8 cellular contexts compared by ENCODE assay signal in the genomic region with DNA sequence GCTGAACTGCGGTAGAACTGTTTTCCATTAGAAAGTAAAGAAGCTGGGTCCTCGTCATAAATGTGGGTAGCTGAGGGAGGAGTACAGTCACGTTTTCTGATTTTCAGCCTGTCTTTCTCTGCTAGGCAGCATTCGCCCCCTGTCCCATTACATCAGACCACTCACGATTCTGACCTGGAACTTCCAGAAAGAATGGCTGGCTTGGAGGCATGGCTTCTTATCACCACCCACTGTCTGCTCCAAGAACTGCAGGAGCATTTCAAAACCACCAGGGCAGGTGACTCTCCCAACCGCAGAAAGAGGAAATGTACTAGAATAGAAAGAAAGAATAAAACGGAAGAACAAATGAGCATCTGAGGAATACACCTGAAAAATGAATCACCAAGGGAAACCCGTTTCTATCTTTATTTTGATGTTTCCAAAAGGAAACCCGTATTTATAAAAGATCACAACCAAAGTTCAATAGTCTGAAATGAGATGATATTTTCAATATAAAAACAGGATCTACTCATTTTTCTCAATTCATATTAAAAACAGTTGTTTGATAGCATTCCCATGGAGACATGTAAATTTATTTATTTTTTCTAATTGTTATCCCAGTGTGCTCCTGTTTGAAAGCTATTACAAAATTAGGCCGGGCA. TPM values are rescaled to one million over a fixed set of nuclear protein-coding genes. Genes with fewer than 3 reads are reported as not detected.
DNase-seq lines count a peak whose midpoint lies in the region; ATAC-seq lines count a peak whose summit lies in the region.

No MANE protein-coding gene starts in this region.

- peak; percentile 90 for DNase-seq in ELR (ENCODE audit: low read depth)
- peak; percentile 81 for DNase-seq in HCEC 1CT
- DNase-seq in NCI-H1694 (lab: John Stamatoyannopoulos, UW), result peak; percentile 41
- peak; percentile 16 for DNase-seq in T-helper 9 cell
- DNase-seq in central memory CD8-positive, alpha-beta T cell (ENCODE audit: low spot score in 2 of 2), result no peak
- peak; percentile 30 to 57 for DNase-seq in left colon
- peak; percentile 4 for DNase-seq in stimulated activated CD8-positive, alpha-beta memory T cell treated with anti-CD3 and anti-CD28 coated beads, Interleukin-12 subunit alpha, Interleukin-12 subunit beta, amount 100 ng/mL, for 4 hours (ENCODE audit: low read depth)
- DNase-seq in T1000 (lab: John Stamatoyannopoulos, UW), result no peak

- peak; percentile 40 for ATAC-seq in central memory CD8-positive, alpha-beta T cell (replicated peaks; ENCODE audit: extremely low read depth, poor library complexity, severe bottlenecking)
- peak; percentile 96 for ATAC-seq in left colon

- H3K36me3 Mint-ChIP-seq in central memory CD8-positive, alpha-beta T cell (ENCODE audit: insufficient read depth), result no peaks in the 10 kb centered on the region

- H3K4me1 Mint-ChIP-seq in central memory CD8-positive, alpha-beta T cell, result peaks cover 6% of the 10 kb centered on the region

- intact Hi-C loops in left colon (cut with DNase I, micrococcal nuclease), result loop anchor here in 1 of 2 donors (5.0 kb wide), 1 partner anchor 314 kb away; no protein-coding TSS in a partner anchor

- peaks cover 39% of the 10 kb centered on the region for H3K27me3 Mint-ChIP-seq in central memory CD8-positive, alpha-beta T cell

- H3K9me3 Mint-ChIP-seq in central memory CD8-positive, alpha-beta T cell, result no peaks in the 10 kb centered on the region

- no peak overlapping the region for H3K27ac Mint-ChIP-seq in central memory CD8-positive, alpha-beta T cell (ENCODE audit: low read depth)

- H3K4me3 Mint-ChIP-seq in central memory CD8-positive, alpha-beta T cell, result no peak overlapping the region

RNA-seq across cellular contexts. Expression of a gene that starts 22.1 kb away (rescaled TPM):
- 10 to 100 TPM; 62.5 to 70.8 TPM for total RNA-seq in left colon

Comparison
In these comparisons a context has a peak if more than half of its experiments do, and no peak if none do; other contexts are left out.
1. DNase-seq: peak in ELR (single experiment), HCEC 1CT (single experiment), NCI-H1694 (single experiment), T-helper 9 cell (single experiment), left colon (2 of 2) and stimulated activated CD8-positive, alpha-beta memory T cell treated with anti-CD3 and anti-CD28 coated beads, Interleukin-12 subunit alpha, Interleukin-12 subunit beta, amount 100 ng/mL, for 4 hours (single experiment); none in central memory CD8-positive, alpha-beta T cell (0 of 2) and T1000 (single experiment).